ENCODE assay signal across 33 cellular contexts in genomic region chr11:67535577-67535976, GRCh38. TPM values are rescaled to one million over a fixed set of nuclear protein-coding genes. Genes with fewer than 3 reads are reported as not detected.
"Had no signal": no experiment of that assay in that cellular context is flagged by ENCODE, and none has a peak within 500 bp of the region (broad histone marks: within the 10 kb centered on the region; RNA-seq: fewer than 3 reads in every experiment).

No MANE protein-coding gene starts in this region.

- H3K27me3 ChIP-seq: stomach, testis, thyroid gland, tibial artery, tibial nerve, transverse colon, upper lobe of left lung, upper lobe of right lung, uterus, vagina had no signal

- H3K9me3 ChIP-seq: suprapubic skin, testis, thoracic aorta, thyroid gland, upper lobe of right lung, uterus, vagina had no signal

- DNase-seq: stimulated activated CD4-positive, alpha-beta T cell treated with anti-CD3 and anti-CD28 coated beads, Interleukin-2, amount 100 ng/mL, for 48 hours; stimulated activated CD4-positive, alpha-beta T cell treated with anti-CD3 and anti-CD28 coated beads, Interleukin-4, amount 100 ng/mL, for 1 hour; stimulated activated CD4-positive, alpha-beta T cell treated with anti-CD3 and anti-CD28 coated beads, Interleukin-4, amount 100 ng/mL, for 24 hours; stimulated activated CD4-positive, alpha-beta T cell treated with anti-CD3 and anti-CD28 coated beads, Interleukin-4, amount 100 ng/mL, for 4 hours; stimulated activated CD8-positive, alpha-beta memory T cell treated with anti-CD3 and anti-CD28 coated beads, Interleukin-4, amount 100 ng/mL, for 48 hours; stimulated activated naive B cell treated with anti-CD40 and anti-IgM and Interleukin-4, amounts not matched to agents 10 μg/mL and 1 μg/mL and 100 μg/mL, for 72 hours; stimulated activated naive CD4-positive, alpha-beta T cell; stimulated activated naive CD4-positive, alpha-beta T cell treated with Interleukin-2 at 50 U/mL for 16 hours; stimulated activated naive CD8-positive, alpha-beta T cell treated with anti-CD3 and anti-CD28 coated beads, Interleukin-15, amount 100 ng/mL, for 72 hours; stimulated activated naive CD8-positive, alpha-beta T cell treated with anti-CD3 and anti-CD28 coated beads, Interleukin-15, Interleukin-2, amounts not matched to agents 100 U/mL and 50 U/mL, for 24 hours; stomach; substantia nigra; testis; thyroid gland; tibial artery; transverse colon; trophoblast cell; upper lobe of left lung; upper lobe of right lung; uterus had no signal

- H3K27me3 Mint-ChIP-seq: stimulated activated naive CD8-positive, alpha-beta T cell treated with anti-CD3 and anti-CD28 coated beads, Interleukin-15, amount 100 ng/mL, for 72 hours; type B pancreatic cell had no signal

- ATAC-seq: stimulated activated effector memory CD8-positive, alpha-beta T cell treated with anti-CD3 and anti-CD28 coated beads, Interleukin-12 subunit alpha, Interleukin-12 subunit beta, amount 100 ng/mL, for 72 hours; stimulated activated memory B cell treated with anti-CD40 and anti-IgM and Interleukin-4, amounts not matched to agents 10 μg/mL and 1 μg/mL and 100 μg/mL, for 72 hours; stimulated activated naive B cell treated with anti-CD40 and anti-IgM and Interleukin-4, amounts not matched to agents 10 μg/mL and 1 μg/mL and 100 μg/mL, for 72 hours; stimulated activated naive CD8-positive, alpha-beta T cell treated with anti-CD3 and anti-CD28 coated beads, Interleukin-15, amount 100 ng/mL, for 72 hours; stimulated activated naive CD8-positive, alpha-beta T cell treated with anti-CD3 and anti-CD28 coated beads, Interleukin-15, Interleukin-2, amounts not matched to agents 100 U/mL and 50 U/mL, for 24 hours; upper lobe of right lung had no signal

- H3K27ac ChIP-seq: stomach, suprapubic skin, testis, thoracic aorta, thyroid gland, tibial artery, tibial nerve, upper lobe of left lung, upper lobe of right lung, uterus, vagina had no signal

- FAIRE-seq: urothelium cell line had no signal

- H3K4me3 ChIP-seq: stomach, suprapubic skin, testis, thoracic aorta, thyroid gland, tibial artery, tibial nerve, transverse colon, upper lobe of left lung, upper lobe of right lung, uterus, vagina had no signal

- H3K4me1 ChIP-seq: stomach, suprapubic skin, testis, thyroid gland, tibial nerve, upper lobe of left lung, upper lobe of right lung, uterus, vagina had no signal

- H3K4me1 Mint-ChIP-seq: stimulated activated effector memory CD8-positive, alpha-beta T cell treated with anti-CD3 and anti-CD28 coated beads, Interleukin-12 subunit alpha, Interleukin-12 subunit beta, amount 100 ng/mL, for 72 hours; stimulated activated memory B cell treated with anti-CD40 and anti-IgM and Interleukin-4, amounts not matched to agents 10 μg/mL and 1 μg/mL and 100 μg/mL, for 72 hours; stimulated activated naive B cell treated with anti-CD40 and anti-IgM and Interleukin-4, amounts not matched to agents 10 μg/mL and 1 μg/mL and 100 μg/mL, for 72 hours; stimulated activated naive CD8-positive, alpha-beta T cell treated with anti-CD3 and anti-CD28 coated beads, Interleukin-15, amount 100 ng/mL, for 72 hours had no signal

- H3K36me3 ChIP-seq: stomach, suprapubic skin, thoracic aorta, thyroid gland, tibial artery, tibial nerve, transverse colon, upper lobe of left lung, upper lobe of right lung, uterus, vagina had no signal

- H3K4me3 Mint-ChIP-seq: stimulated activated effector memory CD8-positive, alpha-beta T cell treated with anti-CD3 and anti-CD28 coated beads, Interleukin-12 subunit alpha, Interleukin-12 subunit beta, amount 100 ng/mL, for 72 hours; stimulated activated memory B cell treated with anti-CD40 and anti-IgM and Interleukin-4, amounts not matched to agents 10 μg/mL and 1 μg/mL and 100 μg/mL, for 72 hours; stimulated activated naive B cell treated with anti-CD40 and anti-IgM and Interleukin-4, amounts not matched to agents 10 μg/mL and 1 μg/mL and 100 μg/mL, for 72 hours; stimulated activated naive CD8-positive, alpha-beta T cell treated with anti-CD3 and anti-CD28 coated beads, Interleukin-15, amount 100 ng/mL, for 72 hours; stimulated activated naive CD8-positive, alpha-beta T cell treated with anti-CD3 and anti-CD28 coated beads, Interleukin-15, Interleukin-2, amounts not matched to agents 100 ng/mL and 50 ng/mL, for 24 hours; type B pancreatic cell had no signal

- H3K27ac Mint-ChIP-seq: stimulated activated effector memory CD8-positive, alpha-beta T cell treated with anti-CD3 and anti-CD28 coated beads, Interleukin-12 subunit alpha, Interleukin-12 subunit beta, amount 100 ng/mL, for 72 hours; stimulated activated memory B cell treated with anti-CD40 and anti-IgM and Interleukin-4, amounts not matched to agents 10 μg/mL and 1 μg/mL and 100 μg/mL, for 72 hours; stimulated activated naive B cell treated with anti-CD40 and anti-IgM and Interleukin-4, amounts not matched to agents 10 μg/mL and 1 μg/mL and 100 μg/mL, for 72 hours; stimulated activated naive CD8-positive, alpha-beta T cell treated with anti-CD3 and anti-CD28 coated beads, Interleukin-15, amount 100 ng/mL, for 72 hours; stimulated activated naive CD8-positive, alpha-beta T cell treated with anti-CD3 and anti-CD28 coated beads, Interleukin-15, Interleukin-2, amounts not matched to agents 100 ng/mL and 50 ng/mL, for 24 hours; type B pancreatic cell had no signal

- H3K36me3 Mint-ChIP-seq: stimulated activated effector memory CD8-positive, alpha-beta T cell treated with anti-CD3 and anti-CD28 coated beads, Interleukin-12 subunit alpha, Interleukin-12 subunit beta, amount 100 ng/mL, for 72 hours; stimulated activated memory B cell treated with anti-CD40 and anti-IgM and Interleukin-4, amounts not matched to agents 10 μg/mL and 1 μg/mL and 100 μg/mL, for 72 hours; type B pancreatic cell had no signal

RNA-seq across cellular contexts. Expression of gene CABP2, which starts 12.3 kb away (rescaled TPM):
- total RNA-seq: stomach, subcutaneous adipose tissue, suprapubic skin, temporal lobe, testis, thoracic aorta, thyroid gland, tibial nerve, transverse colon, upper lobe of left lung, upper lobe of right lung, ureter, urinary bladder, uterus, vagina had no signal
- polyA plus RNA-seq: stomach, urinary bladder had no signal
